10 cellular contexts compared by ENCODE assay signal in genomic region chrX:97633798-97634197, GRCh38.
"Had no signal": no experiment of that assay in that cellular context is flagged by ENCODE, and none has a peak within 500 bp of the region (broad histone marks: within the 10 kb centered on the region; RNA-seq: fewer than 3 reads in every experiment).

No MANE protein-coding gene starts in this region.

- H3K9me3 ChIP-seq: HAP-1 had no signal

- H3K4me3 ChIP-seq: GM23248, HAP-1, K562 had no signal

- H3K36me3 ChIP-seq: HAP-1 had no signal

- H3K27ac ChIP-seq: GM23248, HL-60 had no signal

- FAIRE-seq: K562 had no signal

- H2AFZ ChIP-seq: GM23248 had no signal

- H3K9ac ChIP-seq: GM23248 had no signal

- ATAC-seq: HCT116, K562 had no signal

- DNase-seq: GM23248, GOT3, H7, HFFc6, IMR-90, KG1 had no signal
